In genomic region chr18:50374753-50375391, GRCh38 we compare ENCODE assay signal across 8 cellular contexts. TPM values are rescaled to one million over a fixed set of nuclear protein-coding genes. Genes with fewer than 3 reads are reported as not detected.
DNase-seq lines count a peak whose midpoint lies in the region; ATAC-seq and TF ChIP-seq lines count a peak whose summit lies in the region.

A gene with protein sequence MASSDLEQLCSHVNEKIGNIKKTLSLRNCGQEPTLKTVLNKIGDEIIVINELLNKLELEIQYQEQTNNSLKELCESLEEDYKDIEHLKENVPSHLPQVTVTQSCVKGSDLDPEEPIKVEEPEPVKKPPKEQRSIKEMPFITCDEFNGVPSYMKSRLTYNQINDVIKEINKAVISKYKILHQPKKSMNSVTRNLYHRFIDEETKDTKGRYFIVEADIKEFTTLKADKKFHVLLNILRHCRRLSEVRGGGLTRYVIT (plus strand): TSS chr18:50375046. CDS start chr18:50375831, 785 bp downstream.

- no peaks in the 10 kb centered on the region for H4K20me1 ChIP-seq in SK-N-SH (ENCODE audit: insufficient read depth)

- TF ChIP-seq RAD21 in SK-N-SH (IDR thresholded peaks at IDR 0.05; ENCODE audit: low read length): no peak

- peak; percentile 83 for DNase-seq in GM04504 (ENCODE audit: low read depth)
- peak; percentile 79 for DNase-seq in NCI-H1048 (lab: John Stamatoyannopoulos, UW)
- peak; percentile 98 for DNase-seq in SK-N-SH
- DNase-seq in activated naive CD4-positive, alpha-beta T cell treated with anti-CD3 and anti-CD28 coated beads, Interleukin-2, amount 50 U/mL, for 16 hours: peak; percentile 91
- DNase-seq in germinal center (ENCODE audit: low spot score): peak; percentile 97
- peak; percentile 56 for DNase-seq in non-pigmented ciliary epithelial cell (ENCODE audit: low read depth)
- DNase-seq in suprapubic skin (ENCODE audit: low spot score in 2 of 2): peak; percentile 91 to 94

- TF ChIP-seq CTCF in SK-N-SH (IDR thresholded peaks at IDR 0.05) (no peak), suprapubic skin (IDR thresholded peaks at IDR 0.05) (no peak)

- CTCF ChIA-PET in SK-N-SH (lab: Yijun Ruan, JAX): interaction anchor here (0.9 to 1.4 kb wide), 2 partner anchors 11 to 15 kb away, joined by 3 read pairs; no protein-coding TSS in a partner anchor

- H3K36me3 ChIP-seq in SK-N-SH (replicated peaks in 1 of 2; ENCODE audit: control insufficient read depth in 1 of 2, insufficient read depth in 2 of 2, low read length in 1 of 2): peaks cover 0 to 6% of the 10 kb centered on the region in 2 experiments
- no peaks in the 10 kb centered on the region for H3K36me3 ChIP-seq in suprapubic skin

- H3K9me2 ChIP-seq in SK-N-SH: no peaks in the 10 kb centered on the region

- TF ChIP-seq POLR2A in suprapubic skin (IDR thresholded peaks at IDR 0.05): no peak

- H3K9me3 ChIP-seq in SK-N-SH: peaks cover 7% of the 10 kb centered on the region
- H3K9me3 ChIP-seq in suprapubic skin: peaks cover under 1% of the 10 kb centered on the region

- H2AFZ ChIP-seq in SK-N-SH (ENCODE audit: low read depth): peak within 1 kb of the TSS; percentile 99

- peaks cover 30% of the 10 kb centered on the region for H3K79me2 ChIP-seq in SK-N-SH (ENCODE audit: insufficient read depth)

- H3K4me3 ChIP-seq in SK-N-SH (ENCODE audit: low read depth in 2 of 2, low read length in 1 of 2): peak within 1 kb of the TSS; percentile 89 to 99
- H3K4me3 ChIP-seq in suprapubic skin: peak within 1 kb of the TSS; percentile 63

- peaks cover 3 to 6% of the 10 kb centered on the region in 2 experiments; a peak in 2 of 4 replicates for H3K4me1 ChIP-seq in SK-N-SH (ENCODE audit: control insufficient read depth in 1 of 2, insufficient read depth in 2 of 2, low read depth in 1 of 2, low read length in 1 of 2)
- peaks cover 14% of the 10 kb centered on the region for H3K4me1 ChIP-seq in suprapubic skin

- POLR2A ChIA-PET in SK-N-SH (lab: Yijun Ruan, JAX): interaction anchor here (0.6 to 1.3 kb wide), 2 partner anchors 185 to 210 kb away, joined by 3 read pairs; partner anchors contain the start of gene MAPK4

- peak within 1 kb of the TSS; percentile 93 for H3K4me2 ChIP-seq in SK-N-SH

- H3F3A ChIP-seq in SK-N-SH (replicated peaks; ENCODE audit: insufficient read depth): no peaks in the 10 kb centered on the region

- H3K27ac ChIP-seq in SK-N-SH (ENCODE audit: low read depth in 2 of 2, low read length in 1 of 2) (peak within 1 kb of the TSS; percentile 34 to 78; a peak in 3 of 4 replicates), suprapubic skin (peak within 1 kb of the TSS; percentile 56)

- no peak for TF ChIP-seq EP300 in SK-N-SH (IDR thresholded peaks at IDR 0.05; ENCODE audit: borderline replicate concordance in 1 of 2, low read depth in 1 of 2, low read length in 1 of 2)
- TF ChIP-seq EP300 in suprapubic skin (IDR thresholded peaks at IDR 0.05): no peak

- H3K27me3 ChIP-seq in SK-N-SH (ENCODE audit: insufficient read depth) (no peaks in the 10 kb centered on the region), suprapubic skin (no peaks in the 10 kb centered on the region)

- peak; percentile 94 for ATAC-seq in HG02571 (IDR thresholded peaks at IDR 0.05; ENCODE audit: unreplicated experiment)

- WGBS in SK-N-SH (ENCODE audit: low lambda C conversion rate): 1% methylated on average over 19 of the region's 47 CpGs
- WGBS in suprapubic skin: under 1% methylated on average over 31 of the region's 47 CpGs

- peak within 1 kb of the TSS; percentile 77 for H3K9ac ChIP-seq in SK-N-SH

TF ChIP-seq in SK-N-SH, 30 proteins besides CTCF, POLR2A, EP300 and RAD21:
- TF ChIP-seq GABPA (IDR thresholded peaks at IDR 0.05; ENCODE audit: low read depth): peak; percentile 75
- peak; percentile 67 for TF ChIP-seq CHD2 (IDR thresholded peaks at IDR 0.05; ENCODE audit: low read length, partially characterized antibody)
- TF ChIP-seq TAF1 (IDR thresholded peaks at IDR 0.05; ENCODE audit: borderline replicate concordance, low read depth, low read length): peak; percentile 65
- no peak for TF ChIP-seq SMC3 (IDR thresholded peaks at IDR 0.05; ENCODE audit: low read depth, low read length)
- TF ChIP-seq, protein P1, sequence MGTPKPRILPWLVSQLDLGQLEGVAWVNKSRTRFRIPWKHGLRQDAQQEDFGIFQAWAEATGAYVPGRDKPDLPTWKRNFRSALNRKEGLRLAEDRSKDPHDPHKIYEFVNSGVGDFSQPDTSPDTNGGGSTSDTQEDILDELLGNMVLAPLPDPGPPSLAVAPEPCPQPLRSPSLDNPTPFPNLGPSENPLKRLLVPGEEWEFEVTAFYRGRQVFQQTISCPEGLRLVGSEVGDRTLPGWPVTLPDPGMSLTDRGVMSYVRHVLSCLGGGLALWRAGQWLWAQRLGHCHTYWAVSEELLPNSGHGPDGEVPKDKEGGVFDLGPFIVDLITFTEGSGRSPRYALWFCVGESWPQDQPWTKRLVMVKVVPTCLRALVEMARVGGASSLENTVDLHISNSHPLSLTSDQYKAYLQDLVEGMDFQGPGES (IDR thresholded peaks at IDR 0.05; ENCODE audit: low read depth, low read length): no peak
- TF ChIP-seq JUND (IDR thresholded peaks at IDR 0.05): no peak
- peak; percentile 91 for TF ChIP-seq NRF1 (IDR thresholded peaks at IDR 0.05; ENCODE audit: low read depth, low read length)
- peak; percentile 89 for TF ChIP-seq MXI1 (IDR thresholded peaks at IDR 0.05; ENCODE audit: low read depth, low read length)
- TF ChIP-seq SIN3A (IDR thresholded peaks at IDR 0.05; ENCODE audit: borderline replicate concordance, low read depth, low read length): peak; percentile 99
- TF ChIP-seq MEF2A (IDR thresholded peaks at IDR 0.05; ENCODE audit: borderline replicate concordance, low read depth): no peak
- TF ChIP-seq FOSL2 (IDR thresholded peaks at IDR 0.05; ENCODE audit: borderline replicate concordance, low read depth): no peak
- no peak for TF ChIP-seq ZBTB33 (IDR thresholded peaks at IDR 0.05; ENCODE audit: borderline replicate concordance, low read depth)
- 0 out of 2 replicates have a peak, but pooled peaks have one; percentile 30 for TF ChIP-seq MAX (IDR thresholded peaks at IDR 0.05; ENCODE audit: low read depth)
- TF ChIP-seq, protein P2, sequence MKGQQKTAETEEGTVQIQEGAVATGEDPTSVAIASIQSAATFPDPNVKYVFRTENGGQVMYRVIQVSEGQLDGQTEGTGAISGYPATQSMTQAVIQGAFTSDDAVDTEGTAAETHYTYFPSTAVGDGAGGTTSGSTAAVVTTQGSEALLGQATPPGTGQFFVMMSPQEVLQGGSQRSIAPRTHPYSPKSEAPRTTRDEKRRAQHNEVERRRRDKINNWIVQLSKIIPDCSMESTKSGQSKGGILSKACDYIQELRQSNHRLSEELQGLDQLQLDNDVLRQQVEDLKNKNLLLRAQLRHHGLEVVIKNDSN (IDR thresholded peaks at IDR 0.05; ENCODE audit: borderline replicate concordance, low read depth): no peak
- peak; percentile 45 for TF ChIP-seq ELF1 (IDR thresholded peaks at IDR 0.05)
- peak; percentile 94 for TF ChIP-seq POLR2AphosphoS5 (IDR thresholded peaks at IDR 0.05; ENCODE audit: low read depth, low read length)
- TF ChIP-seq RFX5 (IDR thresholded peaks at IDR 0.05; ENCODE audit: low read length): no peak

RNA-seq across cellular contexts. Expression of the gene that starts here (rescaled TPM):
- 4.3 and 4.5 TPM in 2 replicates for polyA plus RNA-seq in SK-N-SH (2012; rRNA removed)
- polyA plus RNA-seq in SK-N-SH (2012; cell fraction: cytosol; rRNA removed): 5.4 and 6.1 TPM in 2 replicates
- 1.3 and 2.3 TPM in 2 replicates for polyA plus RNA-seq in SK-N-SH (2012; cell fraction: nucleus; rRNA removed)
- 1 to 10 TPM in 1 of 4 donors, under 1 TPM in 3; 0.51 to 2.9 (median 0.92) TPM for total RNA-seq in suprapubic skin

Comparison
In these comparisons a context has a peak if more than half of its experiments do, and no peak if none do; other contexts are left out.
1. Peak in every context shown above with its lines: DNase-seq, ATAC-seq, H3K4me3 ChIP-seq and H3K27ac ChIP-seq.